ENCODE assay signal across 27 cellular contexts in genomic region chr3:173547070-173547469, GRCh38.
"Had no signal": no experiment of that assay in that cellular context is flagged by ENCODE, and none has a peak within 500 bp of the region (broad histone marks: within the 10 kb centered on the region; RNA-seq: fewer than 3 reads in every experiment).

No MANE protein-coding gene starts in this region.

- H3K4me3 Mint-ChIP-seq: dendritic cell treated with granulocyte-macrophage colony-stimulating factor and Interleukin-4, amounts not matched to agents 40 ng/mL and 50 ng/mL, for 4 days; effector memory CD8-positive, alpha-beta T cell; endodermal cell; mesothelial cell of epicardium; naive B cell; naive thymus-derived CD8-positive, alpha-beta T cell had no signal

- DNase-seq: cortex of kidney; effector CD8-positive, alpha-beta T cell; effector memory CD8-positive, alpha-beta T cell; endodermal cell; erythroblast; esophagus squamous epithelium; foreskin fibroblast; foreskin melanocyte; gastrocnemius medialis; glutamatergic neuron; head of caudate nucleus; heart right ventricle; hippocampal formation; left cardiac atrium; left lung; left ventricle myocardium superior; lower lobe of right lung; mesenchymal stem cell; mucosa of descending colon; naive B cell; naive thymus-derived CD8-positive, alpha-beta T cell had no signal

- FAIRE-seq: endometrium, islet of Langerhans, keratinocyte had no signal

- H3K4me1 Mint-ChIP-seq: naive B cell; naive thymus-derived CD8-positive, alpha-beta T cell had no signal

- H3K9me3 Mint-ChIP-seq: dendritic cell treated with granulocyte-macrophage colony-stimulating factor and Interleukin-4, amounts not matched to agents 40 ng/mL and 50 ng/mL, for 4 days; endodermal cell; mesothelial cell of epicardium had no signal

- H3K27me3 Mint-ChIP-seq: dendritic cell treated with granulocyte-macrophage colony-stimulating factor and Interleukin-4, amounts not matched to agents 40 ng/mL and 50 ng/mL, for 4 days; effector memory CD8-positive, alpha-beta T cell; naive B cell had no signal

- H3K36me3 Mint-ChIP-seq: mesothelial cell of epicardium; naive B cell; naive thymus-derived CD8-positive, alpha-beta T cell had no signal

- ATAC-seq: effector memory CD8-positive, alpha-beta T cell; esophagus mucosa; gastrocnemius medialis; heart right ventricle; left cardiac atrium; left lung; left ventricle myocardium superior; lower lobe of right lung; mucosa of descending colon; naive thymus-derived CD8-positive, alpha-beta T cell had no signal

- H3K27ac Mint-ChIP-seq: dendritic cell treated with granulocyte-macrophage colony-stimulating factor and Interleukin-4, amounts not matched to agents 40 ng/mL and 50 ng/mL, for 4 days; effector memory CD8-positive, alpha-beta T cell; endodermal cell; mesothelial cell of epicardium; naive B cell; naive thymus-derived CD8-positive, alpha-beta T cell had no signal
